In the genomic region with DNA sequence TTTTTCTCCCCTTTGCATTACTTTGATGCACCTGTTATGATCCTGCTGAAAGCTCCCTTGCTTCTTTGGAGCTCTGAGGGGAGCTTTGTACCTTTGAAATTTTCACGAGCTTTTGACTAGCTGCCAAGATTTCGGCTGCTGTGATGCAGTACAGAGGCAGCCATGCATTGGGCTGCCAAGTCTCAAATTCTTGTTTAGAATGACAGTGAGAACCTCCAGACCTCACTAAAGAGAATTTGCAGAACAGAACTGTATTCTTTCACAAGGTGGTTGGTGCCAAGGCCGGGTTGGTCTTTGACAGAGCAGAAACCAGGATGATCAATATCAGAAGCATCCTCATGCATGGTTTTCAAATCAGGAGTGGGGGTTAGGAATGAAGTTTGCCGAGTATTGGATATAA, we compare ENCODE assay signal across 24 cellular contexts.
DNase-seq lines count a peak whose midpoint lies in the region; ATAC-seq and TF ChIP-seq lines count a peak whose summit lies in the region.
"Had no signal": no experiment of that assay in that cellular context is flagged by ENCODE, and none has a peak within 500 bp of the region (broad histone marks: within the 10 kb centered on the region; RNA-seq: fewer than 3 reads in every experiment).

No MANE protein-coding gene starts in this region.

- 0 out of 2 replicates have a peak overlapping the region, but pooled peaks have one; percentile 37 for H3K27ac Mint-ChIP-seq in WTC11
- no peak overlapping the region for H3K27ac Mint-ChIP-seq in activated naive CD8-positive, alpha-beta T cell treated with anti-CD3 and anti-CD28 coated beads, Interleukin-2, amount 50 U/mL, for 24 hours
- H3K27ac Mint-ChIP-seq: activated CD4-positive, alpha-beta memory T cell treated with anti-CD3 and anti-CD28 coated beads, Interleukin-2, amount 10 ng/mL, durations not matched to agents 7 days and 5 days; activated naive CD8-positive, alpha-beta T cell treated with anti-CD3 and anti-CD28 coated beads for 36 hours; activated T-helper 2 cell treated with anti-CD3 and anti-CD28 coated beads, Interferon-gamma antibody, Interleukin-2, Interleukin-4, amounts not matched to agents 10 μg/mL and 5 μg/mL and 100 μg/mL, durations not matched to agents 14 hours and 24 hours and 36 hours; CD4-positive, alpha-beta T cell; immature natural killer cell; stimulated activated effector memory CD8-positive, alpha-beta T cell treated with anti-CD3 and anti-CD28 coated beads, Interleukin-12 subunit alpha, Interleukin-12 subunit beta, amount 100 ng/mL, for 72 hours; T-helper 2 cell treated with Interferon-gamma antibody and Interleukin-4, amounts not matched to agents 5 μg/mL and 100 μg/mL, for 36 hours had no signal

- POLR2A ChIA-PET in WTC11 (lab: Charles Lee), result no interaction called here

- in situ Hi-C loops in G401 (cut with HindIII; ENCODE audit: low sequenced_read_pairs), result no loop called here

- CTCF ChIA-PET in WTC11 (lab: Charles Lee), result no interaction called here

- H3K4me1 Mint-ChIP-seq in WTC11, result peaks cover 58% of the 10 kb centered on the region
- no peaks in the 10 kb centered on the region for H3K4me1 Mint-ChIP-seq in activated naive CD8-positive, alpha-beta T cell treated with anti-CD3 and anti-CD28 coated beads, Interleukin-2, amount 50 U/mL, for 24 hours
- H3K4me1 Mint-ChIP-seq: activated CD4-positive, alpha-beta memory T cell treated with anti-CD3 and anti-CD28 coated beads, Interleukin-2, amount 10 ng/mL, durations not matched to agents 7 days and 5 days; activated naive CD8-positive, alpha-beta T cell treated with anti-CD3 and anti-CD28 coated beads for 36 hours; immature natural killer cell; stimulated activated effector memory CD8-positive, alpha-beta T cell treated with anti-CD3 and anti-CD28 coated beads, Interleukin-12 subunit alpha, Interleukin-12 subunit beta, amount 100 ng/mL, for 72 hours had no signal

- no peaks in the 10 kb centered on the region for H3K36me3 Mint-ChIP-seq in WTC11
- no peaks in the 10 kb centered on the region for H3K36me3 Mint-ChIP-seq in activated naive CD8-positive, alpha-beta T cell treated with anti-CD3 and anti-CD28 coated beads, Interleukin-2, amount 50 U/mL, for 24 hours (ENCODE audit: low read depth)
- H3K36me3 Mint-ChIP-seq: activated naive CD8-positive, alpha-beta T cell treated with anti-CD3 and anti-CD28 coated beads for 36 hours; immature natural killer cell; stimulated activated effector memory CD8-positive, alpha-beta T cell treated with anti-CD3 and anti-CD28 coated beads, Interleukin-12 subunit alpha, Interleukin-12 subunit beta, amount 100 ng/mL, for 72 hours had no signal

- no peaks in the 10 kb centered on the region for H3K9me3 Mint-ChIP-seq in WTC11
- H3K9me3 Mint-ChIP-seq in activated naive CD8-positive, alpha-beta T cell treated with anti-CD3 and anti-CD28 coated beads, Interleukin-2, amount 50 U/mL, for 24 hours, result no peaks in the 10 kb centered on the region
- H3K9me3 Mint-ChIP-seq: activated CD4-positive, alpha-beta memory T cell treated with anti-CD3 and anti-CD28 coated beads, Interleukin-2, amount 10 ng/mL, durations not matched to agents 7 days and 5 days; activated naive CD8-positive, alpha-beta T cell treated with anti-CD3 and anti-CD28 coated beads for 36 hours; activated T-helper 2 cell treated with anti-CD3 and anti-CD28 coated beads, Interferon-gamma antibody, Interleukin-2, Interleukin-4, amounts not matched to agents 10 μg/mL and 5 μg/mL and 100 μg/mL, durations not matched to agents 14 hours and 24 hours and 36 hours; CD4-positive, alpha-beta T cell; nephron; T-helper 2 cell treated with Interferon-gamma antibody and Interleukin-4, amounts not matched to agents 5 μg/mL and 100 μg/mL, for 36 hours had no signal

- H3K4me3 Mint-ChIP-seq in WTC11, result no peak overlapping the region
- H3K4me3 Mint-ChIP-seq in activated naive CD8-positive, alpha-beta T cell treated with anti-CD3 and anti-CD28 coated beads, Interleukin-2, amount 50 U/mL, for 24 hours, result no peak overlapping the region
- H3K4me3 Mint-ChIP-seq: activated CD4-positive, alpha-beta memory T cell treated with anti-CD3 and anti-CD28 coated beads, Interleukin-2, amount 10 ng/mL, durations not matched to agents 7 days and 5 days; activated naive CD8-positive, alpha-beta T cell treated with anti-CD3 and anti-CD28 coated beads for 36 hours; CD4-positive, alpha-beta T cell; immature natural killer cell; nephron; stimulated activated effector memory CD8-positive, alpha-beta T cell treated with anti-CD3 and anti-CD28 coated beads, Interleukin-12 subunit alpha, Interleukin-12 subunit beta, amount 100 ng/mL, for 72 hours; T-helper 2 cell treated with Interferon-gamma antibody and Interleukin-4, amounts not matched to agents 5 μg/mL and 100 μg/mL, for 36 hours had no signal

- DNase-seq in DMS153 (lab: John Stamatoyannopoulos, UW) (peak; percentile 9), DMS153 treated with DMSO at 0.1 percent for 48 hours (lab: John Stamatoyannopoulos, UW; ENCODE audit: unreplicated experiment) (no peak), NCI-H1694 (lab: John Stamatoyannopoulos, UW) (peak; percentile 14), WTC11 (ENCODE audit: low spot score) (no peak), islet precursor cell (peak; percentile 69), G401 (ENCODE audit: low spot score) (no peak)
- no peak for DNase-seq in activated naive CD8-positive, alpha-beta T cell treated with anti-CD3 and anti-CD28 coated beads, Interleukin-2, amount 50 U/mL, for 24 hours
- no peak for DNase-seq in activated CD4-positive, alpha-beta T cell treated with anti-CD3 and anti-CD28 coated beads for 1 hour
- DNase-seq: 8988T; activated CD4-positive, alpha-beta memory T cell treated with anti-CD3 and anti-CD28 coated beads, Interleukin-2, amount 10 ng/mL, durations not matched to agents 7 days and 5 days; activated naive CD8-positive, alpha-beta T cell treated with anti-CD3 and anti-CD28 coated beads for 36 hours; CD4-positive, alpha-beta T cell; DMS53; effector CD4-positive, alpha-beta T cell; GF-D8; GM23248; immature natural killer cell; NCI-H187; ovary; retina had no signal

- TF ChIP-seq CTCF in WTC11 (IDR thresholded peaks at IDR 0.05), result no peak

- no peaks in the 10 kb centered on the region for H3K27me3 Mint-ChIP-seq in WTC11 (ENCODE audit: low read depth)
- H3K27me3 Mint-ChIP-seq in activated naive CD8-positive, alpha-beta T cell treated with anti-CD3 and anti-CD28 coated beads, Interleukin-2, amount 50 U/mL, for 24 hours, result no peaks in the 10 kb centered on the region
- H3K27me3 Mint-ChIP-seq: activated CD4-positive, alpha-beta memory T cell treated with anti-CD3 and anti-CD28 coated beads, Interleukin-2, amount 10 ng/mL, durations not matched to agents 7 days and 5 days; activated naive CD8-positive, alpha-beta T cell treated with anti-CD3 and anti-CD28 coated beads for 36 hours; CD4-positive, alpha-beta T cell had no signal

- no peak for ATAC-seq in WTC11
- ATAC-seq in activated naive CD8-positive, alpha-beta T cell treated with anti-CD3 and anti-CD28 coated beads, Interleukin-2, amount 50 U/mL, for 24 hours, result no peak
- ATAC-seq: stimulated activated effector memory CD8-positive, alpha-beta T cell treated with anti-CD3 and anti-CD28 coated beads, Interleukin-12 subunit alpha, Interleukin-12 subunit beta, amount 100 ng/mL, for 72 hours had no signal

TF ChIP-seq in WTC11, 78 proteins besides CTCF, POLR2A, EP300 and RAD21 (continues in another document):
- TF ChIP-seq, protein P1, sequence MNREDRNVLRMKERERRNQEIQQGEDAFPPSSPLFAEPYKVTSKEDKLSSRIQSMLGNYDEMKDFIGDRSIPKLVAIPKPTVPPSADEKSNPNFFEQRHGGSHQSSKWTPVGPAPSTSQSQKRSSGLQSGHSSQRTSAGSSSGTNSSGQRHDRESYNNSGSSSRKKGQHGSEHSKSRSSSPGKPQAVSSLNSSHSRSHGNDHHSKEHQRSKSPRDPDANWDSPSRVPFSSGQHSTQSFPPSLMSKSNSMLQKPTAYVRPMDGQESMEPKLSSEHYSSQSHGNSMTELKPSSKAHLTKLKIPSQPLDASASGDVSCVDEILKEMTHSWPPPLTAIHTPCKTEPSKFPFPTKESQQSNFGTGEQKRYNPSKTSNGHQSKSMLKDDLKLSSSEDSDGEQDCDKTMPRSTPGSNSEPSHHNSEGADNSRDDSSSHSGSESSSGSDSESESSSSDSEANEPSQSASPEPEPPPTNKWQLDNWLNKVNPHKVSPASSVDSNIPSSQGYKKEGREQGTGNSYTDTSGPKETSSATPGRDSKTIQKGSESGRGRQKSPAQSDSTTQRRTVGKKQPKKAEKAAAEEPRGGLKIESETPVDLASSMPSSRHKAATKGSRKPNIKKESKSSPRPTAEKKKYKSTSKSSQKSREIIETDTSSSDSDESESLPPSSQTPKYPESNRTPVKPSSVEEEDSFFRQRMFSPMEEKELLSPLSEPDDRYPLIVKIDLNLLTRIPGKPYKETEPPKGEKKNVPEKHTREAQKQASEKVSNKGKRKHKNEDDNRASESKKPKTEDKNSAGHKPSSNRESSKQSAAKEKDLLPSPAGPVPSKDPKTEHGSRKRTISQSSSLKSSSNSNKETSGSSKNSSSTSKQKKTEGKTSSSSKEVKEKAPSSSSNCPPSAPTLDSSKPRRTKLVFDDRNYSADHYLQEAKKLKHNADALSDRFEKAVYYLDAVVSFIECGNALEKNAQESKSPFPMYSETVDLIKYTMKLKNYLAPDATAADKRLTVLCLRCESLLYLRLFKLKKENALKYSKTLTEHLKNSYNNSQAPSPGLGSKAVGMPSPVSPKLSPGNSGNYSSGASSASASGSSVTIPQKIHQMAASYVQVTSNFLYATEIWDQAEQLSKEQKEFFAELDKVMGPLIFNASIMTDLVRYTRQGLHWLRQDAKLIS (CRISPR knock-in tag; IDR thresholded peaks at IDR 0.05; ENCODE audit: borderline replicate concordance), result no peak
- no peak for TF ChIP-seq ZNF396 (CRISPR knock-in tag; IDR thresholded peaks at IDR 0.05; ENCODE audit: borderline replicate concordance)
- TF ChIP-seq, protein P2, sequence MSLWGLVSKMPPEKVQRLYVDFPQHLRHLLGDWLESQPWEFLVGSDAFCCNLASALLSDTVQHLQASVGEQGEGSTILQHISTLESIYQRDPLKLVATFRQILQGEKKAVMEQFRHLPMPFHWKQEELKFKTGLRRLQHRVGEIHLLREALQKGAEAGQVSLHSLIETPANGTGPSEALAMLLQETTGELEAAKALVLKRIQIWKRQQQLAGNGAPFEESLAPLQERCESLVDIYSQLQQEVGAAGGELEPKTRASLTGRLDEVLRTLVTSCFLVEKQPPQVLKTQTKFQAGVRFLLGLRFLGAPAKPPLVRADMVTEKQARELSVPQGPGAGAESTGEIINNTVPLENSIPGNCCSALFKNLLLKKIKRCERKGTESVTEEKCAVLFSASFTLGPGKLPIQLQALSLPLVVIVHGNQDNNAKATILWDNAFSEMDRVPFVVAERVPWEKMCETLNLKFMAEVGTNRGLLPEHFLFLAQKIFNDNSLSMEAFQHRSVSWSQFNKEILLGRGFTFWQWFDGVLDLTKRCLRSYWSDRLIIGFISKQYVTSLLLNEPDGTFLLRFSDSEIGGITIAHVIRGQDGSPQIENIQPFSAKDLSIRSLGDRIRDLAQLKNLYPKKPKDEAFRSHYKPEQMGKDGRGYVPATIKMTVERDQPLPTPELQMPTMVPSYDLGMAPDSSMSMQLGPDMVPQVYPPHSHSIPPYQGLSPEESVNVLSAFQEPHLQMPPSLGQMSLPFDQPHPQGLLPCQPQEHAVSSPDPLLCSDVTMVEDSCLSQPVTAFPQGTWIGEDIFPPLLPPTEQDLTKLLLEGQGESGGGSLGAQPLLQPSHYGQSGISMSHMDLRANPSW (CRISPR knock-in tag; conservative IDR thresholded peaks at IDR 0.05; ENCODE audit: low read depth), result no peak

Comparison
In these comparisons a context has a peak if more than half of its experiments do, and no peak if none do; other contexts are left out.
1. DNase-seq: peak in DMS153 (single experiment), NCI-H1694 (single experiment) and islet precursor cell (single experiment); none in DMS153 treated with DMSO at 0.1 percent for 48 hours (single experiment), WTC11 (single experiment), activated naive CD8-positive, alpha-beta T cell treated with anti-CD3 and anti-CD28 coated beads, Interleukin-2, amount 50 U/mL, for 24 hours (single experiment), G401 (single experiment) and activated CD4-positive, alpha-beta T cell treated with anti-CD3 and anti-CD28 coated beads for 1 hour (single experiment).